Comparison of ENCODE assay signal across 11 cellular contexts in genomic region chr2:12693509-12693908, GRCh38.
"Had no signal": no experiment of that assay in that cellular context is flagged by ENCODE, and none has a peak within 500 bp of the region (broad histone marks: within the 10 kb centered on the region; RNA-seq: fewer than 3 reads in every experiment).

No MANE protein-coding gene starts in this region.

- DNase-seq: GM23248, GOT3, H7, H9, HCEC 1CT, HFFc6 had no signal

- H3K36me3 ChIP-seq: HAP-1 had no signal

- H3K27ac Mint-ChIP-seq: GM23338, H9, HFFc6 had no signal

- H2AFZ ChIP-seq: GM23248, GM23338 had no signal

- H3K4me1 ChIP-seq: HAP-1 had no signal

- H3K4me3 ChIP-seq: GM23248, GM23338, HAP-1 had no signal

- H3K4me1 Mint-ChIP-seq: GM23338, H9 had no signal

- H3K4me3 Mint-ChIP-seq: GM23338, H9, HFFc6 had no signal

- H3K4me2 ChIP-seq: GM23338 had no signal

- H3K27ac ChIP-seq: GM23248 had no signal

- ATAC-seq: GM23338, HCT116 had no signal

- FAIRE-seq: H1, H54 had no signal

- H3K9ac ChIP-seq: GM23248 had no signal
